1 cellular context compared by ENCODE assay signal in the genomic region with DNA sequence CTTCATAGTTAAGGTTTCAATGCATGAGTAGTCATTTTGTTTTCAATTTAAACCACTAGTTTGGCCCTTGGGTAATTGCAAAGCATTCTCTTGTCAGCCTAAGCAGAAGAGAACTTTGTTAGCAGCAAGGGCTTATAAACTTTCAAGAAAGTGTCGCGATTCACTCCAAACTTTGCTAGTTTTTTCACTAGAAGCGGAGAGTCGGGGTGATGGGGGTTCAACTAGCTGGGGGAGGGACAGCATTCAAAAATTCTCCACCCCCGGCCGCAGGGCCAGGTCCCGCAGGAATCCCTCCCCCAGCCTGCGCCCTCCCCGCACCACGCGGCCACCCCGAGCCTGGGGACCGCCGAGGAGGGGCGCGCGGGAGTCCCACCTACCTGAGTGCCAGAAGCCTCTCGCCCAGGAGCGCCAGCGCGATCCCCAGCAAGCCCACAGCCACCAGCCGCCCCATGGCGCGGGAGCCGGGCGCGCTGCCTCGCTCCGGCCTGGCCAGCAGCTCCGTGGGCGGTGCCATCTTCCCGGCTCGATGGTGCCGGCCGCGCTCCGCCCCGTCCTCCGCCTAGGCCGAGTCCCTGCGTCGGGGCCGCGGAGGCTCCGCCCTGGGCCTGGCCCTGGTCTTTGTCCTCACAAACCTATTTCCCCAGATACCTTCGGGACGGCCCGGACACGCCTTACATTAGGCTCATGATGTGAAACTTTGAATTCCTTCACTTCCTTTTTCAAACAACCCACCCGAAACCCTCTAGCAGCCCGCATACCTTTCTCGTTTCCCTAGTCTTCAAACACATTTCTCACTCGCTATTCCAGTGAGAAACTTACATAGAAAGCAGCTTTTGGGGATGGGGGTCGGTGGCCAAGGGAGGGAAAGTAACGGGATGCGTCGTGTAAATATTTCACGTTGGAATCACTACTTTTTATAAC.
TF ChIP-seq lines count a peak whose summit lies in the region.

A gene (minus strand): TSS at position 528 of the 921 bp plus-strand sequence. CDS start 77 bp downstream, at position 451.

TF ChIP-seq in HepG2, 621 proteins besides CTCF, POLR2A, EP300 and RAD21 (continued from another document and continues in another):
- TF ChIP-seq, protein P1, sequence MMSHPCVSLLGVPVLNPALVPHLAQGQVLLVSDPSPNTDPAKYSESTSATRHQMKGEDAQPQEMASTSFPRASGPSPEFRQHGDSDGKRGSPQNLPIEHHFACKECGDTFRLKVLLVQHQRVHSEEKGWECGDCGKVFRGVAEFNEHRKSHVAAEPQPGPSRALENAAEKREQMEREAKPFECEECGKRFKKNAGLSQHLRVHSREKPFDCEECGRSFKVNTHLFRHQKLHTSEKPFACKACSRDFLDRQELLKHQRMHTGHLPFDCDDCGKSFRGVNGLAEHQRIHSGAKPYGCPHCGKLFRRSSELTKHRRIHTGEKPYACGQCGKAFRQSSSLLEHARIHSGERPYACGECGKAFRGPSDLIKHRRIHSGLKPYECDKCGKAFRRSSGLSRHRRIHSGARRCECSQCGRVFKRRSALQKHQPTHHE (CRISPR knock-in tag; IDR thresholded peaks at IDR 0.05; ENCODE audit: borderline replicate concordance) = peak; percentile 70; the same call in 1 of the 2 replicates
- TF ChIP-seq ZNF317 (CRISPR knock-in tag; IDR thresholded peaks at IDR 0.05) (0 out of 2 replicates have a peak, but pooled peaks have one; percentile 35), MIXL1 (CRISPR knock-in tag; IDR thresholded peaks at IDR 0.05) (no peak; the same call in 1 of the 2 replicates), SOX13 (IDR thresholded peaks at IDR 0.05) (no peak), SOX13 (CRISPR knock-in tag; conservative IDR thresholded peaks at IDR 0.05 in 1 of 2, IDR thresholded peaks at IDR 0.05 in 1 of 2) (peak in 1 of 2 experiments; percentile 58; a peak in 2 of 4 replicates), MAZ (IDR thresholded peaks at IDR 0.05; ENCODE audit: borderline replicate concordance, low read depth, low read length) (no peak), MAZ (CRISPR knock-in tag; IDR thresholded peaks at IDR 0.05; ENCODE audit: low read depth) (peak; percentile 84), DNMT3B (CRISPR knock-in tag; conservative IDR thresholded peaks at IDR 0.05) (no peak; the same call in 1 of the 2 replicates), SRF (IDR thresholded peaks at IDR 0.05; ENCODE audit: low read depth, low read length) (no peak), MEF2D (CRISPR knock-in tag; IDR thresholded peaks at IDR 0.05) (0 out of 2 replicates have a peak, but pooled peaks have one; percentile 40), CEBPG (CRISPR knock-in tag; IDR thresholded peaks at IDR 0.05) (no peak; the same call in 1 of the 2 replicates), RNF2 (conservative IDR thresholded peaks at IDR 0.05; ENCODE audit: low read depth) (no peak), NFKB2 (CRISPR knock-in tag; IDR thresholded peaks at IDR 0.05; ENCODE audit: borderline replicate concordance) (peak; percentile 93), ZNF564 (CRISPR knock-in tag; IDR thresholded peaks at IDR 0.05) (peak; percentile 42; the same call in 1 of the 2 replicates), NPAS2 (CRISPR knock-in tag; IDR thresholded peaks at IDR 0.05; ENCODE audit: borderline replicate concordance) (no peak), ZNF773 (CRISPR knock-in tag; IDR thresholded peaks at IDR 0.05; ENCODE audit: borderline replicate concordance) (peak; percentile 25; the same call in 1 of the 2 replicates), MEIS2 (CRISPR knock-in tag; IDR thresholded peaks at IDR 0.05) (peak; percentile 80), HNRNPL (IDR thresholded peaks at IDR 0.05; ENCODE audit: low read depth, low read length) (0 out of 2 replicates have a peak, but pooled peaks have one; percentile 18), ZNF549 (CRISPR knock-in tag; IDR thresholded peaks at IDR 0.05) (0 out of 2 replicates have a peak, but pooled peaks have one; percentile 54), EHMT2 (IDR thresholded peaks at IDR 0.05; ENCODE audit: borderline replicate concordance, low read depth, low read length) (no peak), ZFP36L2 (CRISPR knock-in tag; IDR thresholded peaks at IDR 0.05) (no peak), POGZ (CRISPR knock-in tag; IDR thresholded peaks at IDR 0.05) (peak; percentile 51), CHD4 (IDR thresholded peaks at IDR 0.05; ENCODE audit: borderline replicate concordance, low read length) (no peak), HOXA9 (CRISPR knock-in tag; IDR thresholded peaks at IDR 0.05; ENCODE audit: borderline replicate concordance) (no peak), FOXO1 (CRISPR knock-in tag; IDR thresholded peaks at IDR 0.05) (peak; percentile 77), CEBPB (IDR thresholded peaks at IDR 0.05; ENCODE audit: borderline replicate concordance, low read depth, low read length) (no peak), ZFY (CRISPR knock-in tag; IDR thresholded peaks at IDR 0.05) (peak; percentile 96), FOXA3 (CRISPR knock-in tag; IDR thresholded peaks at IDR 0.05) (peak; percentile 67)
- TF ChIP-seq, protein P2, sequence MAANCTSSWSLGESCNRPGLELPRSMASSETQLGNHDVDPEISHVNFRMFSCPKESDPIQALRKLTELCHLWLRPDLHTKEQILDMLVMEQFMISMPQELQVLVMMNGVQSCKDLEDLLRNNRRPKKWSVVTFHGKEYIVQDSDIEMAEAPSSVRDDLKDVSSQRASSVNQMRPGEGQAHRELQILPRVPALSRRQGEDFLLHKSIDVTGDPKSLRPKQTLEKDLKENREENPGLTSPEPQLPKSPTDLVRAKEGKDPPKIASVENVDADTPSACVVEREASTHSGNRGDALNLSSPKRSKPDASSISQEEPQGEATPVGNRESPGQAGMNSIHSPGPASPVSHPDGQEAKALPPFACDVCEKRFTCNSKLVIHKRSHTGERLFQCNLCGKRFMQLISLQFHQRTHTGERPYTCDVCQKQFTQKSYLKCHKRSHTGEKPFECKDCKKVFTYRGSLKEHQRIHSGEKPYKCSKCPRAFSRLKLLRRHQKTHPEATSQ (CRISPR knock-in tag; IDR thresholded peaks at IDR 0.05; ENCODE audit: borderline replicate concordance) = no peak; the same call in 1 of the 2 replicates
- TF ChIP-seq, protein P3, sequence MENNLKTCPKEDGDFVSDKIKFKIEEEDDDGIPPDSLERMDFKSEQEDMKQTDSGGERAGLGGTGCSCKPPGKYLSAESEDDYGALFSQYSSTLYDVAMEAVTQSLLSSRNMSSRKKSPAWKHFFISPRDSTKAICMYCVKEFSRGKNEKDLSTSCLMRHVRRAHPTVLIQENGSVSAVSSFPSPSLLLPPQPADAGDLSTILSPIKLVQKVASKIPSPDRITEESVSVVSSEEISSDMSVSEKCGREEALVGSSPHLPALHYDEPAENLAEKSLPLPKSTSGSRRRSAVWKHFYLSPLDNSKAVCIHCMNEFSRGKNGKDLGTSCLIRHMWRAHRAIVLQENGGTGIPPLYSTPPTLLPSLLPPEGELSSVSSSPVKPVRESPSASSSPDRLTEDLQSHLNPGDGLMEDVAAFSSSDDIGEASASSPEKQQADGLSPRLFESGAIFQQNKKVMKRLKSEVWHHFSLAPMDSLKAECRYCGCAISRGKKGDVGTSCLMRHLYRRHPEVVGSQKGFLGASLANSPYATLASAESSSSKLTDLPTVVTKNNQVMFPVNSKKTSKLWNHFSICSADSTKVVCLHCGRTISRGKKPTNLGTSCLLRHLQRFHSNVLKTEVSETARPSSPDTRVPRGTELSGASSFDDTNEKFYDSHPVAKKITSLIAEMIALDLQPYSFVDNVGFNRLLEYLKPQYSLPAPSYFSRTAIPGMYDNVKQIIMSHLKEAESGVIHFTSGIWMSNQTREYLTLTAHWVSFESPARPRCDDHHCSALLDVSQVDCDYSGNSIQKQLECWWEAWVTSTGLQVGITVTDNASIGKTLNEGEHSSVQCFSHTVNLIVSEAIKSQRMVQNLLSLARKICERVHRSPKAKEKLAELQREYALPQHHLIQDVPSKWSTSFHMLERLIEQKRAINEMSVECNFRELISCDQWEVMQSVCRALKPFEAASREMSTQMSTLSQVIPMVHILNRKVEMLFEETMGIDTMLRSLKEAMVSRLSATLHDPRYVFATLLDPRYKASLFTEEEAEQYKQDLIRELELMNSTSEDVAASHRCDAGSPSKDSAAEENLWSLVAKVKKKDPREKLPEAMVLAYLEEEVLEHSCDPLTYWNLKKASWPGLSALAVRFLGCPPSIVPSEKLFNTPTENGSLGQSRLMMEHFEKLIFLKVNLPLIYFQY (CRISPR knock-in tag; IDR thresholded peaks at IDR 0.05; ENCODE audit: borderline replicate concordance) = peak; percentile 80; the same call in 1 of the 2 replicates
- TF ChIP-seq, protein P4, sequence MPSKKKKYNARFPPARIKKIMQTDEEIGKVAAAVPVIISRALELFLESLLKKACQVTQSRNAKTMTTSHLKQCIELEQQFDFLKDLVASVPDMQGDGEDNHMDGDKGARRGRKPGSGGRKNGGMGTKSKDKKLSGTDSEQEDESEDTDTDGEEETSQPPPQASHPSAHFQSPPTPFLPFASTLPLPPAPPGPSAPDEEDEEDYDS (CRISPR knock-in tag; IDR thresholded peaks at IDR 0.05) = peak; percentile 81
- TF ChIP-seq, protein P5, sequence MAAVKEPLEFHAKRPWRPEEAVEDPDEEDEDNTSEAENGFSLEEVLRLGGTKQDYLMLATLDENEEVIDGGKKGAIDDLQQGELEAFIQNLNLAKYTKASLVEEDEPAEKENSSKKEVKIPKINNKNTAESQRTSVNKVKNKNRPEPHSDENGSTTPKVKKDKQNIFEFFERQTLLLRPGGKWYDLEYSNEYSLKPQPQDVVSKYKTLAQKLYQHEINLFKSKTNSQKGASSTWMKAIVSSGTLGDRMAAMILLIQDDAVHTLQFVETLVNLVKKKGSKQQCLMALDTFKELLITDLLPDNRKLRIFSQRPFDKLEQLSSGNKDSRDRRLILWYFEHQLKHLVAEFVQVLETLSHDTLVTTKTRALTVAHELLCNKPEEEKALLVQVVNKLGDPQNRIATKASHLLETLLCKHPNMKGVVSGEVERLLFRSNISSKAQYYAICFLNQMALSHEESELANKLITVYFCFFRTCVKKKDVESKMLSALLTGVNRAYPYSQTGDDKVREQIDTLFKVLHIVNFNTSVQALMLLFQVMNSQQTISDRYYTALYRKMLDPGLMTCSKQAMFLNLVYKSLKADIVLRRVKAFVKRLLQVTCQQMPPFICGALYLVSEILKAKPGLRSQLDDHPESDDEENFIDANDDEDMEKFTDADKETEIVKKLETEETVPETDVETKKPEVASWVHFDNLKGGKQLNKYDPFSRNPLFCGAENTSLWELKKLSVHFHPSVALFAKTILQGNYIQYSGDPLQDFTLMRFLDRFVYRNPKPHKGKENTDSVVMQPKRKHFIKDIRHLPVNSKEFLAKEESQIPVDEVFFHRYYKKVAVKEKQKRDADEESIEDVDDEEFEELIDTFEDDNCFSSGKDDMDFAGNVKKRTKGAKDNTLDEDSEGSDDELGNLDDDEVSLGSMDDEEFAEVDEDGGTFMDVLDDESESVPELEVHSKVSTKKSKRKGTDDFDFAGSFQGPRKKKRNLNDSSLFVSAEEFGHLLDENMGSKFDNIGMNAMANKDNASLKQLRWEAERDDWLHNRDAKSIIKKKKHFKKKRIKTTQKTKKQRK (IDR thresholded peaks at IDR 0.05; ENCODE audit: low read length) = no peak
- TF ChIP-seq, protein P6, sequence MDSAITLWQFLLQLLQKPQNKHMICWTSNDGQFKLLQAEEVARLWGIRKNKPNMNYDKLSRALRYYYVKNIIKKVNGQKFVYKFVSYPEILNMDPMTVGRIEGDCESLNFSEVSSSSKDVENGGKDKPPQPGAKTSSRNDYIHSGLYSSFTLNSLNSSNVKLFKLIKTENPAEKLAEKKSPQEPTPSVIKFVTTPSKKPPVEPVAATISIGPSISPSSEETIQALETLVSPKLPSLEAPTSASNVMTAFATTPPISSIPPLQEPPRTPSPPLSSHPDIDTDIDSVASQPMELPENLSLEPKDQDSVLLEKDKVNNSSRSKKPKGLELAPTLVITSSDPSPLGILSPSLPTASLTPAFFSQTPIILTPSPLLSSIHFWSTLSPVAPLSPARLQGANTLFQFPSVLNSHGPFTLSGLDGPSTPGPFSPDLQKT (CRISPR knock-in tag; IDR thresholded peaks at IDR 0.05; ENCODE audit: borderline replicate concordance) = no peak
- TF ChIP-seq, protein P7, sequence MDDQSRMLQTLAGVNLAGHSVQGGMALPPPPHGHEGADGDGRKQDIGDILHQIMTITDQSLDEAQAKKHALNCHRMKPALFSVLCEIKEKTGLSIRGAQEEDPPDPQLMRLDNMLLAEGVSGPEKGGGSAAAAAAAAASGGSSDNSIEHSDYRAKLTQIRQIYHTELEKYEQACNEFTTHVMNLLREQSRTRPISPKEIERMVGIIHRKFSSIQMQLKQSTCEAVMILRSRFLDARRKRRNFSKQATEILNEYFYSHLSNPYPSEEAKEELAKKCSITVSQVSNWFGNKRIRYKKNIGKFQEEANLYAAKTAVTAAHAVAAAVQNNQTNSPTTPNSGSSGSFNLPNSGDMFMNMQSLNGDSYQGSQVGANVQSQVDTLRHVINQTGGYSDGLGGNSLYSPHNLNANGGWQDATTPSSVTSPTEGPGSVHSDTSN (CRISPR knock-in tag; IDR thresholded peaks at IDR 0.05; ENCODE audit: borderline replicate concordance) = 0 out of 2 replicates have a peak, but pooled peaks have one; percentile 44
- TF ChIP-seq, protein P8, sequence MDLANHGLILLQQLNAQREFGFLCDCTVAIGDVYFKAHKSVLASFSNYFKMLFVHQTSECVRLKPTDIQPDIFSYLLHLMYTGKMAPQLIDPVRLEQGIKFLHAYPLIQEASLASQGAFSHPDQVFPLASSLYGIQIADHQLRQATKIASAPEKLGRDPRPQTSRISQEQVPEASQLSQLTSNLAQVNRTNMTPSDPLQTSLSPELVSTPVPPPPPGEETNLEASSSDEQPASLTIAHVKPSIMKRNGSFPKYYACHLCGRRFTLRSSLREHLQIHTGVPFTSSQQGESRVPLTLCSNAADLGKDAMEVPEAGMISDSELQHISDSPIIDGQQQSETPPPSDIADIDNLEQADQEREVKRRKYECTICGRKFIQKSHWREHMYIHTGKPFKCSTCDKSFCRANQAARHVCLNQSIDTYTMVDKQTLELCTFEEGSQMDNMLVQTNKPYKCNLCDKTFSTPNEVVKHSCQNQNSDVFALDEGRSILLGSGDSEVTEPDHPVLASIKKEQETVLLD (CRISPR knock-in tag; IDR thresholded peaks at IDR 0.05; ENCODE audit: low read depth) = no peak
